20 cellular contexts compared by ENCODE assay signal in the genomic region with DNA sequence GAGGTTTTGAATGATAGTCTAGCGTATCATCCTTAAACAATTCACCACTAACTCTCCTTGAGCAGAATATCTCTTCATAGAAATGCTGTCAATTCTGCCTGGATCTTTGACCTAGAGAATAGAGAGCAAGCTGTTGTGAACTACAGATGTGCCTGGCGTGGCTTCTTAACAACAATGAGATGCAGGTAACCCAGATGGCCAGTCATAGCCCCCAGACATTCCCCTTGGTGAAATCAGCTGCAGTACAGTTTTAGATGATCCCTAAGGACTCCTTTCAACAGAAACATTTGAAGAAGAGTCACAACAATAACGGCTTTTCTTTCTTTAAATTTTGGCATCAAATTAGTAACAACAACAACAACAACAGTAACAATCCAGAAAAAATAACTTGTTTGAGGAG.
DNase-seq lines count a peak whose midpoint lies in the region; ATAC-seq and TF ChIP-seq lines count a peak whose summit lies in the region.
"Had no signal": no experiment of that assay in that cellular context is flagged by ENCODE, and none has a peak within 500 bp of the region (broad histone marks: within the 10 kb centered on the region; RNA-seq: fewer than 3 reads in every experiment).

No MANE protein-coding gene starts in this region.

- H2AFZ ChIP-seq in H9 (ENCODE audit: low read length) = no peak overlapping the region
- no peak overlapping the region for H2AFZ ChIP-seq in neural progenitor cell (replicated peaks)
- H2AFZ ChIP-seq: GM23248 had no signal

- no peak overlapping the region for H3K23ac ChIP-seq in H9 (ENCODE audit: insufficient read length, low read depth, low read length)

- DNase-seq in H9 = no peak
- peak; percentile 67 to 92 for DNase-seq in NCI-H524 (lab: John Stamatoyannopoulos, UW)
- DNase-seq in endodermal cell = no peak
- DNase-seq in neural progenitor cell (ENCODE audit: low spot score) = peak; percentile 31
- no peak for DNase-seq in activated gamma-delta T cell (lab: John Stamatoyannopoulos, UW)
- DNase-seq: activated CD4-positive, alpha-beta T cell treated with anti-CD3 and anti-CD28 coated beads, Interleukin-2, amount 50 U/mL, for 4 hours; activated naive CD4-positive, alpha-beta T cell treated with anti-CD3 and anti-CD28 coated beads, Interleukin-2, amount 10 ng/mL, durations not matched to agents 7 days and 5 days; CD4-positive, CD25-positive, alpha-beta regulatory T cell; EL; GM23248; NCI-H2081 treated with DMSO at 0.1 percent for 48 hours; NCI-H774; occipital lobe; stimulated activated CD4-positive, alpha-beta T cell treated with anti-CD3 and anti-CD28 coated beads, Interleukin-15, amount 100 ng/mL, for 24 hours; stimulated activated naive CD4-positive, alpha-beta T cell treated with Interleukin-2 at 50 U/mL for 16 hours; T-helper 1 cell; testis had no signal

- H3K18ac ChIP-seq in H9 (ENCODE audit: insufficient read length, low read depth, low read length) = no peak overlapping the region

- H3K27me3 ChIP-seq in H9 (ENCODE audit: insufficient read depth, low read length) (no peaks in the 10 kb centered on the region), endodermal cell (ENCODE audit: control insufficient read depth, insufficient read depth, low read length, poor library complexity, severe bottlenecking) (no peaks in the 10 kb centered on the region), neural progenitor cell (no peaks in the 10 kb centered on the region)
- H3K27me3 ChIP-seq: testis had no signal

- H2BK20ac ChIP-seq in H9 (ENCODE audit: low read depth, low read length, poor library complexity, severe bottlenecking) = no peak overlapping the region

- H3K23me2 ChIP-seq in H9 (ENCODE audit: insufficient read length, low read depth, low read length, poor library complexity, severe bottlenecking) = no peaks in the 10 kb centered on the region

- H4K5ac ChIP-seq in H9 (ENCODE audit: insufficient read length, low read depth, low read length) = no peak overlapping the region

- no peak overlapping the region for H3K4me3 Mint-ChIP-seq in H9
- no peak overlapping the region for H3K4me3 Mint-ChIP-seq in endodermal cell
- no peak overlapping the region for H3K4me3 Mint-ChIP-seq in neural progenitor cell
- H3K4me3 Mint-ChIP-seq: activated naive CD4-positive, alpha-beta T cell treated with anti-CD3 and anti-CD28 coated beads, Interleukin-2, amount 10 ng/mL, durations not matched to agents 7 days and 5 days; CD4-positive, CD25-positive, alpha-beta regulatory T cell had no signal

- H3F3A ChIP-seq in neural progenitor cell (ENCODE audit: low read depth) = peaks cover 19% of the 10 kb centered on the region

- no peak overlapping the region for H3K4me3 ChIP-seq in endodermal cell (ENCODE audit: low read length)
- H3K4me3 ChIP-seq in neural progenitor cell = no peak overlapping the region
- H3K4me3 ChIP-seq: GM23248, K562, testis had no signal

- no peak overlapping the region for H2BK12ac ChIP-seq in H9 (ENCODE audit: insufficient read length, low read depth, low read length)

- peaks cover 2% of the 10 kb centered on the region for H3K79me1 ChIP-seq in H9 (ENCODE audit: insufficient read depth, low read depth, low read length, poor library complexity, severe bottlenecking)

- H3K14ac ChIP-seq in H9 (ENCODE audit: insufficient read depth, low read length) = no peak overlapping the region

- H2AK5ac ChIP-seq in H9 (ENCODE audit: insufficient read length, low read length) = no peak overlapping the region

- H3T11ph ChIP-seq in H9 (ENCODE audit: low read length) = no peak overlapping the region

- no peak overlapping the region for H4K91ac ChIP-seq in H9 (ENCODE audit: insufficient read length, low read depth, low read length)

- H3K4me1 ChIP-seq in H9 (ENCODE audit: insufficient read depth, low read length) = no peaks in the 10 kb centered on the region
- H3K4me1 ChIP-seq in endodermal cell (ENCODE audit: control insufficient read depth, insufficient read depth, low read length) = peaks cover 3% of the 10 kb centered on the region
- H3K4me1 ChIP-seq in neural progenitor cell = peaks cover 57% of the 10 kb centered on the region
- H3K4me1 ChIP-seq: testis had no signal

- H3K4me1 Mint-ChIP-seq in H9 (peaks cover 43 to 46% of the 10 kb centered on the region in 2 experiments), endodermal cell (peaks cover 35% of the 10 kb centered on the region), neural progenitor cell (peaks cover 35% of the 10 kb centered on the region)
- H3K4me1 Mint-ChIP-seq: activated naive CD4-positive, alpha-beta T cell treated with anti-CD3 and anti-CD28 coated beads, Interleukin-2, amount 10 ng/mL, durations not matched to agents 7 days and 5 days; CD4-positive, CD25-positive, alpha-beta regulatory T cell had no signal

- H2BK120ac ChIP-seq in H9 (ENCODE audit: low read depth, low read length, poor library complexity, severe bottlenecking) = no peak overlapping the region

- H3K56ac ChIP-seq in H9 (ENCODE audit: insufficient read length, low read depth, low read length) = no peak overlapping the region

- no peak overlapping the region for H3K9ac ChIP-seq in H9 (ENCODE audit: extremely low read depth, insufficient read length, low read length)
- H3K9ac ChIP-seq in endodermal cell (ENCODE audit: extremely low read depth, low read length, poor library complexity, severe bottlenecking) = no peak overlapping the region
- H3K9ac ChIP-seq in neural progenitor cell = no peak overlapping the region
- H3K9ac ChIP-seq: GM23248 had no signal

- H3K4me2 ChIP-seq in H9 (ENCODE audit: insufficient read depth, insufficient read length, low read length) = no peak overlapping the region
- H3K4me2 ChIP-seq in neural progenitor cell = peak overlapping the region; percentile 13

- H2BK15ac ChIP-seq in H9 (ENCODE audit: low read depth, low read length) = no peak overlapping the region

- H3K36me3 ChIP-seq in endodermal cell (ENCODE audit: control insufficient read depth, insufficient read depth, low read length) (no peaks in the 10 kb centered on the region), neural progenitor cell (no peaks in the 10 kb centered on the region)

- no peaks in the 10 kb centered on the region for H3K79me2 ChIP-seq in H9 (ENCODE audit: insufficient read depth, low read length)
- H3K79me2 ChIP-seq in neural progenitor cell (ENCODE audit: low read depth) = peaks cover 90% of the 10 kb centered on the region

- H3K9me3 ChIP-seq in H9 (ENCODE audit: control insufficient read depth, low read depth, low read length) (no peaks in the 10 kb centered on the region), endodermal cell (ENCODE audit: control insufficient read depth, low read length) (no peaks in the 10 kb centered on the region), neural progenitor cell (ENCODE audit: low read depth) (no peaks in the 10 kb centered on the region)
- H3K9me3 ChIP-seq: testis had no signal

- H3K27me3 Mint-ChIP-seq in H9 (ENCODE audit: low read depth) (no peaks in the 10 kb centered on the region), endodermal cell (ENCODE audit: insufficient read depth) (no peaks in the 10 kb centered on the region), neural progenitor cell (ENCODE audit: insufficient read depth, low read depth) (no peaks in the 10 kb centered on the region)
- H3K27me3 Mint-ChIP-seq: activated naive CD4-positive, alpha-beta T cell treated with anti-CD3 and anti-CD28 coated beads, Interleukin-2, amount 10 ng/mL, durations not matched to agents 7 days and 5 days; CD4-positive, CD25-positive, alpha-beta regulatory T cell had no signal

- peak overlapping the region in 2 of 3 experiments; percentile 68 to 84; a peak in 4 of 7 replicates for H3K27ac Mint-ChIP-seq in H9
- peak overlapping the region; percentile 50 for H3K27ac Mint-ChIP-seq in endodermal cell
- H3K27ac Mint-ChIP-seq in neural progenitor cell = no peak overlapping the region
- H3K27ac Mint-ChIP-seq: activated naive CD4-positive, alpha-beta T cell treated with anti-CD3 and anti-CD28 coated beads, Interleukin-2, amount 10 ng/mL, durations not matched to agents 7 days and 5 days; CD4-positive, CD25-positive, alpha-beta regulatory T cell had no signal

- ATAC-seq in GM19395 (IDR thresholded peaks at IDR 0.05; ENCODE audit: unreplicated experiment) = no peak
- no peak for ATAC-seq in HG03025 (IDR thresholded peaks at IDR 0.05; ENCODE audit: low FRiP score, unreplicated experiment)
- ATAC-seq: K562 had no signal

- no peak overlapping the region for H4K8ac ChIP-seq in H9 (replicated peaks; ENCODE audit: insufficient read length, low read depth, low read length)

- WGBS in H9 (ENCODE audit: extremely low coverage, insufficient read length, low lambda C conversion rate) = no CpG with 5 or more reads among the region's 3 CpGs
- WGBS in endodermal cell (ENCODE audit: insufficient coverage in 1 of 2, insufficient read length in 1 of 2), 2 experiments = 64 to 84% methylated on average over 1 to 3 of the region's 3 CpGs

- H2BK5ac ChIP-seq in H9 (ENCODE audit: insufficient read length, low read length) = no peak overlapping the region

- H3K36me3 Mint-ChIP-seq in H9 (ENCODE audit: insufficient read depth in 1 of 3, low read depth in 3 of 3) (no peaks in the 10 kb centered on the region), endodermal cell (ENCODE audit: low read depth) (no peaks in the 10 kb centered on the region), neural progenitor cell (no peaks in the 10 kb centered on the region)
- H3K36me3 Mint-ChIP-seq: activated naive CD4-positive, alpha-beta T cell treated with anti-CD3 and anti-CD28 coated beads, Interleukin-2, amount 10 ng/mL, durations not matched to agents 7 days and 5 days; CD4-positive, CD25-positive, alpha-beta regulatory T cell had no signal

- H3K9me3 Mint-ChIP-seq in H9 (no peaks in the 10 kb centered on the region), endodermal cell (no peaks in the 10 kb centered on the region), neural progenitor cell (no peaks in the 10 kb centered on the region)

- TF ChIP-seq CTCF in H9 (conservative IDR thresholded peaks at IDR 0.05) (no peak), endodermal cell (conservative IDR thresholded peaks at IDR 0.05) (no peak), neural progenitor cell (IDR thresholded peaks at IDR 0.05) (no peak)

- H4K20me1 ChIP-seq in H9 (ENCODE audit: control insufficient read depth, insufficient read depth, insufficient read length) (no peaks in the 10 kb centered on the region), neural progenitor cell (ENCODE audit: low read depth) (peaks cover 20% of the 10 kb centered on the region)

- H3K27ac ChIP-seq in H9 (ENCODE audit: insufficient read length, low read depth, low read length) = no peak overlapping the region
- H3K27ac ChIP-seq in endodermal cell (ENCODE audit: low read depth, low read length) = peak overlapping the region; percentile 62
- no peak overlapping the region for H3K27ac ChIP-seq in neural progenitor cell
- H3K27ac ChIP-seq: GM23248, testis had no signal

- no peak overlapping the region for H3K4ac ChIP-seq in H9 (ENCODE audit: low read depth, low read length)

Comparison
In these comparisons a context has a peak if more than half of its experiments do, and no peak if none do; other contexts are left out.
1. DNase-seq: peak in NCI-H524 (2 of 2) and neural progenitor cell (single experiment); none in H9 (single experiment), endodermal cell (single experiment) and activated gamma-delta T cell (single experiment).